Comparison of ENCODE assay signal across 2 cellular contexts in the genomic region with DNA sequence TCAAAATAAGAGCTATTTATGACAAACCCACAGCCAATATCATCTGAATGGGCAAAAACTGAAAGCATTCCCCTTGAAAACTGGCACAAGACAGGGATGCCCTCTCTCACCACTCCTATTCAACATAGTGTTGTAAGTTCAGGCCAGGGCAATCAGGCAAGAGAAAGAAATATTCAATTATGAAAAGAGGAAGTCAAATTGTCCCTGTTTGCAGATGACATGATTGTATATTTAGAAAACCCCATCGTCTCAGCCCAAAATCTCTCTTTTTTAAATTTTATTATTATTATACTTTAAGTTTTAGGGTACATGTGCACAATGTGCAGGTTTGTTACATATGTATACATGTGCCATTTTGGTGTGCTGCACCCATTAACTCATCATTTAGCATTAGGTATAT. TPM values are rescaled to one million over a fixed set of nuclear protein-coding genes. Genes with fewer than 3 reads are reported as not detected.
"Had no signal": no experiment of that assay in that cellular context is flagged by ENCODE, and none has a peak within 500 bp of the region (broad histone marks: within the 10 kb centered on the region; RNA-seq: fewer than 3 reads in every experiment).

No MANE protein-coding gene starts in this region.

RNA-seq across cellular contexts. Expression of a gene that starts 54.7 kb away (rescaled TPM):
- total RNA-seq: H4 had no signal
- polyA plus RNA-seq: GM23248 had no signal
